ENCODE assay signal across 20 cellular contexts in the genomic region with DNA sequence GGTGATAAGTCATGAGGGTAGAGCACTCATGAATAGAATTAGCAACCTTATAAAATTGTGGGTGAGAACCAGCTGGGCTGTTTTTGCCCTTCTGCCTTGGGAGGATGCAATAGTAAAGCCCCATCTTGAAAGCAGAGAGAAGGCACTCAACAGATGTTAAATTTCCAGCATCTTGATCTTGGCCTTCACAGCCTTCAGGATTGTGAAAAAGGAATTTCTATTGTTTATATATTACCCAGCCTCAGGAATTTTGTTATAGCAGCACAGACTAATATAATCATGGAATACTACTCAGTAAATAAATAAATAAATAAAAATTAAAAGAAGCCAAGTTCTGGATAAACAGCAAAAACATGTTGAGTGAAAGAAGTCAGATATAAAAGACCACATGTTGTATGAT.
DNase-seq lines count a peak whose midpoint lies in the region; ATAC-seq and TF ChIP-seq lines count a peak whose summit lies in the region.
"Had no signal": no experiment of that assay in that cellular context is flagged by ENCODE, and none has a peak within 500 bp of the region (broad histone marks: within the 10 kb centered on the region; RNA-seq: fewer than 3 reads in every experiment).

No MANE protein-coding gene starts in this region.

- peak; percentile 18 for DNase-seq in EH (ENCODE audit: low read depth)
- peak; percentile 4 for DNase-seq in IMR-90
- peak; percentile 6 for DNase-seq in fibroblast of gingiva (ENCODE audit: low read depth)
- peak; percentile 7 for DNase-seq in fibroblast of villous mesenchyme (ENCODE audit: low read depth)
- DNase-seq in smooth muscle cell (lab: John Stamatoyannopoulos, UW; ENCODE audit: unreplicated experiment), result no peak
- no peak for DNase-seq in NOMO-1 treated with DMSO at 0.1 percent for 48 hours (lab: John Stamatoyannopoulos, UW; ENCODE audit: unreplicated experiment)
- no peak for DNase-seq in HFFc6
- DNase-seq: 8988T; ACHN; C1 segment of cervical spinal cord; Calu3; CD4-positive, alpha-beta memory T cell; COR-L47; DMS79 treated with DMSO at 0.1 percent for 48 hours; GDM1; H9 had no signal

- H4K5ac ChIP-seq in IMR-90 (ENCODE audit: low read depth, low read length), result no peak overlapping the region

- no peak overlapping the region for H3K4me3 Mint-ChIP-seq in HFFc6
- H3K4me3 Mint-ChIP-seq: CD4-positive, alpha-beta memory T cell; GM23338; H9 had no signal

- no peaks in the 10 kb centered on the region for H3K9me3 Mint-ChIP-seq in HFFc6
- H3K9me3 Mint-ChIP-seq: CD4-positive, alpha-beta memory T cell; GM23338; H9 had no signal

- H3K4me3 ChIP-seq in IMR-90 (ENCODE audit: insufficient read depth, low read depth, low read length) (no peak overlapping the region), fibroblast of villous mesenchyme (ENCODE audit: low read depth, low read length) (no peak overlapping the region), smooth muscle cell (no peak overlapping the region)
- H3K4me3 ChIP-seq: A549, GM12878, GM23338 had no signal

- dilution Hi-C loops in IMR-90 (cut with HindIII; ENCODE audit: low sequenced_read_pairs, unreplicated experiment), result no loop called here

- no peaks in the 10 kb centered on the region for H3K9me3 ChIP-seq in IMR-90 (ENCODE audit: control insufficient read depth, insufficient read depth, low read length)
- H3K9me3 ChIP-seq in smooth muscle cell (replicated peaks; ENCODE audit: low read depth), result no peaks in the 10 kb centered on the region
- H3K9me3 ChIP-seq: A549 had no signal

- no peaks in the 10 kb centered on the region for H3K79me1 ChIP-seq in IMR-90 (ENCODE audit: low read depth in 1 of 2, low read length in 2 of 2)

- H2BK5ac ChIP-seq in IMR-90 (ENCODE audit: low read depth, low read length, poor library complexity, severe bottlenecking), result no peak overlapping the region

- CTCF ChIA-PET in IMR-90 (lab: Yijun Ruan, JAX), result no interaction called here

- H3K9ac ChIP-seq in IMR-90 (ENCODE audit: low read depth, low read length) (no peak overlapping the region), smooth muscle cell (ENCODE audit: low read depth) (no peak overlapping the region)

- H3K9me1 ChIP-seq in IMR-90 (ENCODE audit: insufficient read depth, low read length), result no peaks in the 10 kb centered on the region

- no peaks in the 10 kb centered on the region for H4K20me1 ChIP-seq in IMR-90 (ENCODE audit: insufficient read depth, low read length)
- no peaks in the 10 kb centered on the region for H4K20me1 ChIP-seq in smooth muscle cell (ENCODE audit: low read depth)

- TF ChIP-seq CTCF in IMR-90 (conservative IDR thresholded peaks at IDR 0.05; ENCODE audit: low read depth, low read length) (no peak), fibroblast of villous mesenchyme (IDR thresholded peaks at IDR 0.05; ENCODE audit: insufficient read depth, low read depth, low read length) (no peak), smooth muscle cell (IDR thresholded peaks at IDR 0.05; ENCODE audit: borderline replicate concordance, insufficient read depth, poor library complexity, severe bottlenecking) (no peak), HFFc6 (IDR thresholded peaks at IDR 0.05) (no peak)

- no peaks in the 10 kb centered on the region for H3K4me1 Mint-ChIP-seq in HFFc6 (ENCODE audit: low read depth)
- H3K4me1 Mint-ChIP-seq: CD4-positive, alpha-beta memory T cell; GM23338 had no signal

- no peaks in the 10 kb centered on the region for H3K27me3 Mint-ChIP-seq in HFFc6 (ENCODE audit: insufficient read depth)
- H3K27me3 Mint-ChIP-seq: CD4-positive, alpha-beta memory T cell had no signal

- no peak overlapping the region for H2AFZ ChIP-seq in IMR-90 (replicated peaks; ENCODE audit: low read length, poor library complexity)
- H2AFZ ChIP-seq in smooth muscle cell (ENCODE audit: low read depth), result no peak overlapping the region
- H2AFZ ChIP-seq: GM23338 had no signal

- H3K56ac ChIP-seq in IMR-90 (ENCODE audit: extremely low read depth, insufficient read depth, low read length), result no peak overlapping the region

- no peak overlapping the region for H2BK120ac ChIP-seq in IMR-90 (ENCODE audit: low read depth, low read length)

- H2AK5ac ChIP-seq in IMR-90 (ENCODE audit: low read depth, low read length), result no peak overlapping the region

- no peak overlapping the region for H3K4ac ChIP-seq in IMR-90 (ENCODE audit: low read depth, low read length)

- no peak overlapping the region for H2BK20ac ChIP-seq in IMR-90 (ENCODE audit: low read depth, low read length)

- H3K27ac Mint-ChIP-seq in HFFc6, result no peak overlapping the region
- H3K27ac Mint-ChIP-seq: CD4-positive, alpha-beta memory T cell; GM23338; H9 had no signal

- no peak overlapping the region for H3K18ac ChIP-seq in IMR-90 (ENCODE audit: low read depth, low read length)

- no peak for TF ChIP-seq RAD21 in IMR-90 (IDR thresholded peaks at IDR 0.05; ENCODE audit: low read length)

- H4K91ac ChIP-seq in IMR-90 (ENCODE audit: insufficient read depth, low read depth, low read length), result no peak overlapping the region

- no peaks in the 10 kb centered on the region for H3K79me2 ChIP-seq in smooth muscle cell (ENCODE audit: low read depth)

- H2AK9ac ChIP-seq in IMR-90 (replicated peaks; ENCODE audit: low read depth, low read length, poor library complexity), result no peak overlapping the region

- no peaks in the 10 kb centered on the region for H3F3A ChIP-seq in smooth muscle cell (ENCODE audit: low read depth)

- H3K27me3 ChIP-seq in IMR-90 (ENCODE audit: control insufficient read depth, insufficient read depth, low read length) (no peaks in the 10 kb centered on the region), smooth muscle cell (ENCODE audit: low read depth) (no peaks in the 10 kb centered on the region)

- no peak overlapping the region for H3K23ac ChIP-seq in IMR-90 (ENCODE audit: low read depth, low read length)

- H3K27ac ChIP-seq in IMR-90 (ENCODE audit: insufficient read depth, low read length) (peak overlapping the region; percentile 80; the same call in 1 of the 2 replicates), smooth muscle cell (ENCODE audit: low read depth) (no peak overlapping the region)
- H3K27ac ChIP-seq: A549 had no signal

- H4K8ac ChIP-seq in IMR-90 (ENCODE audit: low read depth in 2 of 2, low read length in 2 of 2), result no peak overlapping the region

- H3K14ac ChIP-seq in IMR-90 (replicated peaks; ENCODE audit: low read depth, low read length), result no peak overlapping the region

- H3K4me1 ChIP-seq in IMR-90 (ENCODE audit: control insufficient read depth, insufficient read depth, low read length), result no peaks in the 10 kb centered on the region
- H3K4me1 ChIP-seq in smooth muscle cell (ENCODE audit: low read depth), result no peaks in the 10 kb centered on the region

- no peak overlapping the region for H3K4me2 ChIP-seq in IMR-90 (ENCODE audit: low read depth, low read length)
- no peak overlapping the region for H3K4me2 ChIP-seq in smooth muscle cell
- H3K4me2 ChIP-seq: A549, GM23338 had no signal

- no TSS peak for BruUV-seq in IMR-90 (replicated peaks; lab: Mats Ljungman, UMichigan)

- H3K36me3 ChIP-seq in IMR-90 (ENCODE audit: control insufficient read depth, insufficient read depth, low read length), result no peaks in the 10 kb centered on the region
- no peaks in the 10 kb centered on the region for H3K36me3 ChIP-seq in smooth muscle cell (ENCODE audit: low read depth)

- no peak overlapping the region for H2BK15ac ChIP-seq in IMR-90 (ENCODE audit: low read depth, low read length)

- H3K36me3 Mint-ChIP-seq in HFFc6 (ENCODE audit: low read depth), result no peaks in the 10 kb centered on the region
- H3K36me3 Mint-ChIP-seq: CD4-positive, alpha-beta memory T cell had no signal

- in situ Hi-C loops in IMR-90 (cut with MboI; ENCODE audit: low sequenced_read_pairs), result no loop called here

- intact Hi-C loops in IMR-90 (cut with micrococcal nuclease), result no loop called here

- POLR2A ChIA-PET in IMR-90 (lab: Charles Lee; ENCODE audit: unreplicated experiment), result no interaction called here

- ATAC-seq in IMR-90 (ENCODE audit: low read depth) (peak; percentile 63), HG03432 (IDR thresholded peaks at IDR 0.05; ENCODE audit: unreplicated experiment) (no peak)
- ATAC-seq: A549, GM12878, GM23338 had no signal

- no peak for TF ChIP-seq POLR2A in IMR-90 (IDR thresholded peaks at IDR 0.05; ENCODE audit: low read depth, low read length)

TF ChIP-seq in IMR-90, 13 proteins besides CTCF, POLR2A, EP300 and RAD21:
- TF ChIP-seq MXI1 (IDR thresholded peaks at IDR 0.05; ENCODE audit: borderline replicate concordance, low read depth, low read length) (no peak), CHD1 (IDR thresholded peaks at IDR 0.05; ENCODE audit: low read depth, low read length) (no peak)
TF ChIP-seq in IMR-90: peak in this region for 0.

Comparison
In these comparisons a context has a peak if more than half of its experiments do, and no peak if none do; other contexts are left out.
1. DNase-seq: peak in EH (single experiment), IMR-90 (single experiment), fibroblast of gingiva (single experiment) and fibroblast of villous mesenchyme (single experiment); none in smooth muscle cell (single experiment), NOMO-1 treated with DMSO at 0.1 percent for 48 hours (single experiment) and HFFc6 (single experiment).